20 cellular contexts compared by ENCODE assay signal in genomic region chr4:20354120-20354519, GRCh38.
DNase-seq lines count a peak whose midpoint lies in the region; ATAC-seq and TF ChIP-seq lines count a peak whose summit lies in the region.
"Had no signal": no experiment of that assay in that cellular context is flagged by ENCODE, and none has a peak within 500 bp of the region (broad histone marks: within the 10 kb centered on the region; RNA-seq: fewer than 3 reads in every experiment).

No MANE protein-coding gene starts in this region.

- H3K14ac ChIP-seq in neuronal stem cell (ENCODE audit: low read length) (no peak overlapping the region), trophoblast cell (ENCODE audit: low read length) (no peak overlapping the region)

- no peaks in the 10 kb centered on the region for H3K79me1 ChIP-seq in neuronal stem cell (ENCODE audit: low read depth, low read length)
- no peaks in the 10 kb centered on the region for H3K79me1 ChIP-seq in trophoblast cell (ENCODE audit: low read length)

- H3K4me1 ChIP-seq in neuronal stem cell (ENCODE audit: control insufficient read depth in 2 of 2, insufficient read depth in 1 of 2, low read depth in 1 of 2, low read length in 2 of 2) = peaks cover 6 to 45% of the 10 kb centered on the region in 2 donors
- no peaks in the 10 kb centered on the region for H3K4me1 ChIP-seq in trophoblast cell (ENCODE audit: control insufficient read depth in 1 of 2, insufficient read depth in 2 of 2, low read length in 2 of 2)
- H3K4me1 ChIP-seq in mammary epithelial cell (ENCODE audit: insufficient read depth, low read length) = no peaks in the 10 kb centered on the region

- H3K18ac ChIP-seq in neuronal stem cell (ENCODE audit: low read length) (no peak overlapping the region), trophoblast cell (ENCODE audit: low read length) (no peak overlapping the region)

- H4K91ac ChIP-seq in neuronal stem cell (ENCODE audit: low read depth, low read length, poor library complexity) (no peak overlapping the region), trophoblast cell (ENCODE audit: low read depth, low read length) (no peak overlapping the region)

- H3K9me3 ChIP-seq in neuronal stem cell (replicated peaks in 1 of 2; ENCODE audit: control insufficient read depth in 2 of 2, insufficient read depth in 1 of 2, low read depth in 1 of 2, low read length in 2 of 2) (no peaks in the 10 kb centered on the region), trophoblast cell (ENCODE audit: insufficient read depth, low read depth, low read length) (no peaks in the 10 kb centered on the region), mammary epithelial cell (replicated peaks; ENCODE audit: insufficient read depth, low read length) (no peaks in the 10 kb centered on the region)

- no peak overlapping the region for H3K27ac ChIP-seq in neuronal stem cell (replicated peaks; ENCODE audit: low read length)
- no peak overlapping the region for H3K27ac ChIP-seq in trophoblast cell (ENCODE audit: low read depth, low read length)
- H3K27ac ChIP-seq in mammary epithelial cell (ENCODE audit: insufficient read depth, low read depth, low read length) = no peak overlapping the region
- H3K27ac ChIP-seq: SK-N-MC had no signal

- DNase-seq in NCI-H748 (lab: John Stamatoyannopoulos, UW; ENCODE audit: unreplicated experiment) (peak; percentile 51), NCI-H748 treated with DMSO at 0.1 percent for 48 hours (lab: John Stamatoyannopoulos, UW) (no peak), NCI-H146 (lab: John Stamatoyannopoulos, UW) (peak; percentile 82), SK-N-DZ (ENCODE audit: low spot score) (peak; percentile 2), neuronal stem cell (ENCODE audit: low spot score) (peak; percentile 48), trophoblast cell (no peak), mammary epithelial cell (no peak), left lobe of liver (ENCODE audit: low spot score) (no peak)
- DNase-seq: activated CD4-positive, alpha-beta T cell treated with anti-CD3 and anti-CD28 coated beads, Interleukin-2, amount 50 U/mL, for 4 hours; activated naive CD8-positive, alpha-beta T cell treated with anti-CD3 and anti-CD28 coated beads, Interleukin-2, amount 50 U/mL, for 24 hours; activated T-cell treated with anti-CD3 and anti-CD28 coated beads, Interleukin-2, amount 50 U/mL, for 48 hours; CD8-positive, alpha-beta T cell; cerebellar nuclear complex; GDM1; KBM-7; natural killer cell; NCI-H1436 treated with DMSO at 0.1 percent for 48 hours; stimulated activated CD4-positive, alpha-beta T cell treated with anti-CD3 and anti-CD28 coated beads, Interleukin-15, amount 100 ng/mL, for 24 hours had no signal

- dilution Hi-C loops in mammary epithelial cell (cut with HindIII; ENCODE audit: low sequenced_read_pairs) = no loop called here

- no peaks in the 10 kb centered on the region for H3K79me2 ChIP-seq in trophoblast cell (ENCODE audit: control insufficient read depth, insufficient read depth, low read length, poor library complexity)
- no peaks in the 10 kb centered on the region for H3K79me2 ChIP-seq in mammary epithelial cell (ENCODE audit: insufficient read depth, low read length)

- H3K4me3 ChIP-seq in neuronal stem cell (ENCODE audit: low read length in 2 of 2) (no peak overlapping the region), trophoblast cell (ENCODE audit: low read depth, low read length) (no peak overlapping the region), mammary epithelial cell (replicated peaks in 1 of 3; ENCODE audit: insufficient read depth in 1 of 3, low read depth in 2 of 3, low read length in 3 of 3) (no peak overlapping the region)
- H3K4me3 ChIP-seq: SK-N-MC had no signal

- BruUV-seq in mammary epithelial cell (replicated peaks; lab: Mats Ljungman, UMichigan) = no TSS peak

- H2BK120ac ChIP-seq in neuronal stem cell (ENCODE audit: low read depth, low read length) (no peak overlapping the region), trophoblast cell (ENCODE audit: insufficient read depth, low read length, poor library complexity) (no peak overlapping the region)

- whole genome bisulfite sequencing in neuronal stem cell (ENCODE audit: extremely low coverage in 2 of 2, insufficient read length in 2 of 2, insufficient replicate concordance in 1 of 2), 2 donors = no CpG with 5 or more reads among the region's 1 CpG
- no CpG with 5 or more reads among the region's 1 CpG for WGBS in trophoblast cell (ENCODE audit: extremely low coverage, insufficient coverage, insufficient read length)
- whole genome bisulfite sequencing in mammary epithelial cell (ENCODE audit: low coverage, missing lambda C conversion rate) = 92% methylated on average over 1 of the region's 1 CpG

- H3K27me3 ChIP-seq in neuronal stem cell (ENCODE audit: control insufficient read depth in 3 of 3, insufficient read depth in 3 of 3, low read depth in 1 of 3, low read length in 3 of 3) (no peaks in the 10 kb centered on the region), trophoblast cell (ENCODE audit: insufficient read depth, low read length) (no peaks in the 10 kb centered on the region), mammary epithelial cell (ENCODE audit: insufficient read depth, low read length) (no peaks in the 10 kb centered on the region)

- intact Hi-C loops in mammary epithelial cell (cut with micrococcal nuclease) = no loop called here

- no peak for TF ChIP-seq CTCF in mammary epithelial cell (conservative IDR thresholded peaks at IDR 0.05 in 1 of 2, IDR thresholded peaks at IDR 0.05 in 1 of 2; ENCODE audit: extremely low read depth in 1 of 2, insufficient read depth in 1 of 2, low read depth in 1 of 2, low read length in 2 of 2)

- H3K4ac ChIP-seq in neuronal stem cell (ENCODE audit: low read length) (no peak overlapping the region), trophoblast cell (ENCODE audit: low read depth, low read length) (no peak overlapping the region)

- no peaks in the 10 kb centered on the region for H4K20me1 ChIP-seq in mammary epithelial cell (ENCODE audit: insufficient read depth, low read length)

- H3K4me2 ChIP-seq in neuronal stem cell (ENCODE audit: insufficient read depth, low read length, poor library complexity, severe bottlenecking) (no peak overlapping the region), trophoblast cell (ENCODE audit: low read length) (no peak overlapping the region), mammary epithelial cell (ENCODE audit: insufficient read depth, low read depth, low read length) (no peak overlapping the region)

- no peak for ATAC-seq in left lobe of liver
- ATAC-seq: activated naive CD8-positive, alpha-beta T cell treated with anti-CD3 and anti-CD28 coated beads, Interleukin-2, amount 50 U/mL, for 24 hours; CD8-positive, alpha-beta T cell; HCT116; natural killer cell had no signal

- H2AFZ ChIP-seq in neuronal stem cell (ENCODE audit: low read length) = no peak overlapping the region
- no peak overlapping the region for H2AFZ ChIP-seq in trophoblast cell (ENCODE audit: insufficient read depth, low read length, poor library complexity)
- H2AFZ ChIP-seq in mammary epithelial cell (ENCODE audit: low read depth, low read length) = no peak overlapping the region

- no peak overlapping the region for H2BK5ac ChIP-seq in neuronal stem cell (ENCODE audit: low read length)
- H2BK5ac ChIP-seq in trophoblast cell (ENCODE audit: low read depth, low read length, poor library complexity) = no peak overlapping the region

- CTCF ChIA-PET in mammary epithelial cell (lab: Charles Lee; ENCODE audit: low non-redundant PET) = no interaction called here

- in situ Hi-C loops in mammary epithelial cell (cut with MboI; ENCODE audit: low sequenced_read_pairs in 2 of 2) = no loop called here

- H4K12ac ChIP-seq in trophoblast cell (ENCODE audit: low read depth, low read length) = no peak overlapping the region

- H3K36me3 ChIP-seq in neuronal stem cell (replicated peaks in 1 of 2; ENCODE audit: control insufficient read depth in 2 of 2, insufficient read depth in 2 of 2, low read length in 2 of 2) = no peaks in the 10 kb centered on the region
- no peaks in the 10 kb centered on the region for H3K36me3 ChIP-seq in trophoblast cell (ENCODE audit: control insufficient read depth in 1 of 2, insufficient read depth in 2 of 2, low read length in 2 of 2)
- H3K36me3 ChIP-seq in mammary epithelial cell (ENCODE audit: insufficient read depth, low read length) = no peaks in the 10 kb centered on the region

- H2BK12ac ChIP-seq in neuronal stem cell (ENCODE audit: low read length) (no peak overlapping the region), trophoblast cell (ENCODE audit: low read length) (no peak overlapping the region)

- H3K23ac ChIP-seq in neuronal stem cell (ENCODE audit: low read depth, low read length, poor library complexity) (no peak overlapping the region), trophoblast cell (ENCODE audit: low read length) (no peak overlapping the region)

- H3K9ac ChIP-seq in neuronal stem cell (ENCODE audit: low read depth, low read length, poor library complexity) (no peak overlapping the region), trophoblast cell (ENCODE audit: low read length) (no peak overlapping the region), mammary epithelial cell (ENCODE audit: insufficient read depth, low read length) (no peak overlapping the region)

- H2AK5ac ChIP-seq in neuronal stem cell (ENCODE audit: low read depth, low read length) (no peak overlapping the region), trophoblast cell (ENCODE audit: low read length) (no peak overlapping the region)

- H4K8ac ChIP-seq in neuronal stem cell (ENCODE audit: low read depth, low read length) = no peak overlapping the region
- no peak overlapping the region for H4K8ac ChIP-seq in trophoblast cell (ENCODE audit: low read depth, low read length)

- H2BK15ac ChIP-seq in neuronal stem cell (ENCODE audit: low read length) = no peak overlapping the region

Comparison
In these comparisons a context has a peak if more than half of its experiments do, and no peak if none do; other contexts are left out.
1. DNase-seq: peak in NCI-H748 (single experiment), NCI-H146 (single experiment), SK-N-DZ (single experiment) and neuronal stem cell (single experiment); none in NCI-H748 treated with DMSO at 0.1 percent for 48 hours (single experiment), trophoblast cell (0 of 2), mammary epithelial cell (single experiment) and left lobe of liver (single experiment).